8 cellular contexts compared by ENCODE assay signal in genomic region chr5:134411546-134412266, GRCh38. TPM values are rescaled to one million over a fixed set of nuclear protein-coding genes. Genes with fewer than 3 reads are reported as not detected.
DNase-seq lines count a peak whose midpoint lies in the region; ATAC-seq and TF ChIP-seq lines count a peak whose summit lies in the region.

A gene with protein sequence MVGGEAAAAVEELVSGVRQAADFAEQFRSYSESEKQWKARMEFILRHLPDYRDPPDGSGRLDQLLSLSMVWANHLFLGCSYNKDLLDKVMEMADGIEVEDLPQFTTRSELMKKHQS (minus strand): TSS chr5:134411881. CDS start chr5:134411854, 27 bp downstream.

- CTCF ChIA-PET in Calu3 (lab: Charles Lee): interaction anchor here (0.6 to 2.6 kb wide), 18 partner anchors 20 to 175 kb away, joined by 3 to 16 read pairs (median 3); partner anchors contain the start of genes JADE2 and UBE2B

- H3K27me3 ChIP-seq in NT2/D1 (ENCODE audit: insufficient read depth, insufficient read length): no peaks in the 10 kb centered on the region
- H3K27me3 ChIP-seq in endodermal cell (ENCODE audit: control insufficient read depth, insufficient read depth, low read length, poor library complexity, severe bottlenecking): no peaks in the 10 kb centered on the region

- no peaks in the 10 kb centered on the region for H3K9me3 Mint-ChIP-seq in Calu3 (ENCODE audit: low read depth, unreplicated experiment)
- no peaks in the 10 kb centered on the region for H3K9me3 Mint-ChIP-seq in endodermal cell
- H3K9me3 Mint-ChIP-seq in mesothelial cell of epicardium: no peaks in the 10 kb centered on the region

- ATAC-seq in GM21360 (IDR thresholded peaks at IDR 0.05; ENCODE audit: unreplicated experiment): peak; percentile 96

- H3K36me3 ChIP-seq in NT2/D1 (ENCODE audit: insufficient read depth, insufficient read length, low read length): peaks cover 21% of the 10 kb centered on the region
- peaks cover 13% of the 10 kb centered on the region for H3K36me3 ChIP-seq in endodermal cell (ENCODE audit: control insufficient read depth, insufficient read depth, low read length)

- H3K9me3 ChIP-seq in NT2/D1 (ENCODE audit: insufficient read depth, low read length) (no peaks in the 10 kb centered on the region), endodermal cell (ENCODE audit: control insufficient read depth, low read length) (no peaks in the 10 kb centered on the region)

- intact Hi-C loops in Calu3 (cut with micrococcal nuclease; ENCODE audit: unreplicated experiment): loop anchor here (2.0 kb wide), 1 partner anchor 99 kb away; no protein-coding TSS in a partner anchor

- H3K36me3 Mint-ChIP-seq in Calu3 (ENCODE audit: insufficient read depth, unreplicated experiment) (peaks cover 19% of the 10 kb centered on the region), endodermal cell (ENCODE audit: low read depth) (peaks cover 13% of the 10 kb centered on the region), mesothelial cell of epicardium (no peaks in the 10 kb centered on the region)

- H3K27me3 Mint-ChIP-seq in Calu3 (ENCODE audit: unreplicated experiment): no peaks in the 10 kb centered on the region
- no peaks in the 10 kb centered on the region for H3K27me3 Mint-ChIP-seq in endodermal cell (ENCODE audit: insufficient read depth)
- no peaks in the 10 kb centered on the region for H3K27me3 Mint-ChIP-seq in mesothelial cell of epicardium (ENCODE audit: low read depth)

- peak within 1 kb of the TSS; percentile 31 for H3K27ac Mint-ChIP-seq in Calu3 (ENCODE audit: unreplicated experiment)
- peak within 1 kb of the TSS; percentile 86 for H3K27ac Mint-ChIP-seq in endodermal cell
- H3K27ac Mint-ChIP-seq in mesothelial cell of epicardium: peak within 1 kb of the TSS; percentile 82

- H3K9ac ChIP-seq in NT2/D1 (ENCODE audit: insufficient read length, low read depth) (peak within 1 kb of the TSS; percentile 88), endodermal cell (ENCODE audit: extremely low read depth, low read length, poor library complexity, severe bottlenecking) (peak within 1 kb of the TSS; percentile 65)

- H3K4me1 ChIP-seq in NT2/D1 (ENCODE audit: insufficient read depth, insufficient read length): peaks cover 2% of the 10 kb centered on the region
- H3K4me1 ChIP-seq in endodermal cell (ENCODE audit: control insufficient read depth, insufficient read depth, low read length): peaks cover 7% of the 10 kb centered on the region

- DNase-seq in Calu3 (peak; percentile 98), HT1080 (ENCODE audit: low read depth) (peak; percentile 83), NT2/D1 (ENCODE audit: low read depth, low spot score) (peak; percentile 76), endodermal cell (peak; percentile 97), mesothelial cell of epicardium (ENCODE audit: low spot score in 2 of 2, unreplicated experiment in 2 of 2) (peak; percentile 71 to 84)
- peak; percentile 70 for DNase-seq in activated CD8-positive, alpha-beta memory T cell treated with anti-CD3 and anti-CD28 coated beads, Interleukin-2, amount 50 U/mL, for 24 hours (ENCODE audit: extremely low read depth)
- DNase-seq in stimulated activated CD8-positive, alpha-beta memory T cell treated with anti-CD3 and anti-CD28 coated beads, Interleukin-15, amount 100 ng/mL, for 48 hours (ENCODE audit: low read depth in 2 of 2): peak; percentile 86

- H3K4me3 ChIP-seq in NT2/D1 (ENCODE audit: insufficient read length, low read depth) (peak within 1 kb of the TSS; percentile 83), endodermal cell (ENCODE audit: low read length) (peak within 1 kb of the TSS; percentile 97)

- H3K4me1 Mint-ChIP-seq in Calu3 (ENCODE audit: low read depth, unreplicated experiment): peaks cover 46% of the 10 kb centered on the region
- H3K4me1 Mint-ChIP-seq in endodermal cell: peaks cover 34% of the 10 kb centered on the region
- H3K4me1 Mint-ChIP-seq in mesothelial cell of epicardium: peaks cover 28% of the 10 kb centered on the region

- BruUV-seq in Calu3 (replicated peaks; lab: Mats Ljungman, UMichigan): no TSS peak

- H3K27ac ChIP-seq in endodermal cell (ENCODE audit: low read depth, low read length): no peak within 1 kb of the TSS

- WGBS in endodermal cell (ENCODE audit: insufficient coverage in 1 of 2, insufficient read length in 1 of 2), 2 experiments: 7 to 11% methylated on average over 16 to 61 of the region's 61 CpGs

- TF ChIP-seq CTCF in Calu3 (IDR thresholded peaks at IDR 0.05; ENCODE audit: unreplicated experiment): peak; percentile 71
- peak; percentile 78 for TF ChIP-seq CTCF in endodermal cell (conservative IDR thresholded peaks at IDR 0.05)
- TF ChIP-seq CTCF in mesothelial cell of epicardium (IDR thresholded peaks at IDR 0.05; ENCODE audit: unreplicated experiment): peak; percentile 37

- peak within 1 kb of the TSS; percentile 99 for H3K4me3 Mint-ChIP-seq in Calu3 (ENCODE audit: low read depth, unreplicated experiment)
- H3K4me3 Mint-ChIP-seq in endodermal cell: peak within 1 kb of the TSS; percentile 92
- peak within 1 kb of the TSS; percentile 96 for H3K4me3 Mint-ChIP-seq in mesothelial cell of epicardium

RNA-seq across cellular contexts. Expression of the gene that starts here (rescaled TPM):
- total RNA-seq in Calu3 (2022) (43.7 and 51.6 TPM in 2 replicates), endodermal cell (10 to 100 TPM; 51.8 to 62.0 TPM), mesothelial cell of epicardium (22.2 to 24.9 TPM (median 22.6 TPM) in 3 replicates)
- 81.7 and 83.0 TPM in 2 replicates for total RNA-seq in HT1080 (2014; rRNA removed; shearing (Covaris generic))
- polyA plus RNA-seq in HT1080 (2015; cell fraction: cytosol; rRNA removed): 56.4 and 59.0 TPM in 2 replicates
- 11.1 and 11.6 TPM in 2 replicates for polyA plus RNA-seq in HT1080 (2015; cell fraction: nucleus; rRNA removed)
- polyA plus RNA-seq in endodermal cell (2013, experiment 1 of 2): 52.3 TPM
- polyA plus RNA-seq in endodermal cell (2013, experiment 2 of 2): 49.5 TPM

Comparison
In these comparisons a context has a peak if more than half of its experiments do, and no peak if none do; other contexts are left out.
1. H3K27ac Mint-ChIP-seq: peak in every context shown above with its lines; median percentile 86 in endodermal cell; 82 in mesothelial cell of epicardium; 31 in Calu3.